Comparison of ENCODE assay signal across 29 cellular contexts in genomic region chr3:190786898-190787297, GRCh38.
"Had no signal": no experiment of that assay in that cellular context is flagged by ENCODE, and none has a peak within 500 bp of the region (broad histone marks: within the 10 kb centered on the region; RNA-seq: fewer than 3 reads in every experiment).

No MANE protein-coding gene starts in this region.

- DNase-seq: natural killer cell; occipital lobe; ovary; posterior cingulate gyrus; psoas muscle; right cardiac atrium; right lobe of liver; sigmoid colon; small intestine; stimulated activated CD4-positive, alpha-beta T cell treated with anti-CD3 and anti-CD28 coated beads, Interleukin-15, amount 100 ng/mL, for 24 hours; stimulated activated CD4-positive, alpha-beta T cell treated with anti-CD3 and anti-CD28 coated beads, Interleukin-2, amount 100 ng/mL, for 24 hours; stimulated activated CD4-positive, alpha-beta T cell treated with anti-CD3 and anti-CD28 coated beads, Interleukin-2, amount 100 ng/mL, for 48 hours; stimulated activated CD4-positive, alpha-beta T cell treated with anti-CD3 and anti-CD28 coated beads, Interleukin-4, amount 100 ng/mL, for 24 hours; stimulated activated naive B cell treated with anti-CD40 and anti-IgM and Interleukin-4, amounts not matched to agents 10 μg/mL and 1 μg/mL and 100 μg/mL, for 72 hours; stimulated activated naive CD4-positive, alpha-beta T cell treated with Interleukin-2 at 50 U/mL for 16 hours; stomach; thyroid gland; trophoblast cell; upper lobe of left lung had no signal

- H3K27ac ChIP-seq: neural progenitor cell, ovary, parathyroid adenoma, psoas muscle, right lobe of liver, sigmoid colon, stomach, thoracic aorta, thyroid gland, tibial nerve, upper lobe of left lung, vagina had no signal

- H3K36me3 ChIP-seq: neural progenitor cell, ovary, right lobe of liver, sigmoid colon, stomach, thoracic aorta, thyroid gland, tibial nerve, upper lobe of left lung, vagina had no signal

- H3K9me3 ChIP-seq: ovary, psoas muscle, right lobe of liver, sigmoid colon, stomach, thoracic aorta, thyroid gland, tibial nerve, upper lobe of left lung, vagina had no signal

- H3K4me1 Mint-ChIP-seq: natural killer cell; nephron; neural progenitor cell; stimulated activated effector memory CD8-positive, alpha-beta T cell treated with anti-CD3 and anti-CD28 coated beads, Interleukin-12 subunit alpha, Interleukin-12 subunit beta, amount 100 ng/mL, for 72 hours; stimulated activated naive B cell treated with anti-CD40 and anti-IgM and Interleukin-4, amounts not matched to agents 10 μg/mL and 1 μg/mL and 100 μg/mL, for 72 hours had no signal

- FAIRE-seq: small intestine, urothelium cell line had no signal

- H3K4me1 ChIP-seq: neural progenitor cell, parathyroid adenoma, psoas muscle, right lobe of liver, sigmoid colon, stomach, thyroid gland, tibial nerve, upper lobe of left lung, vagina had no signal

- ATAC-seq: natural killer cell; psoas muscle; right cardiac atrium; right lobe of liver; stimulated activated effector memory CD8-positive, alpha-beta T cell treated with anti-CD3 and anti-CD28 coated beads, Interleukin-12 subunit alpha, Interleukin-12 subunit beta, amount 100 ng/mL, for 72 hours; stimulated activated naive B cell treated with anti-CD40 and anti-IgM and Interleukin-4, amounts not matched to agents 10 μg/mL and 1 μg/mL and 100 μg/mL, for 72 hours had no signal

- H3K4me3 ChIP-seq: neural progenitor cell, ovary, psoas muscle, right lobe of liver, sigmoid colon, stomach, thoracic aorta, thyroid gland, tibial nerve, upper lobe of left lung, vagina had no signal

- H3K27me3 ChIP-seq: neural progenitor cell, ovary, right lobe of liver, sigmoid colon, stomach, thyroid gland, tibial nerve, upper lobe of left lung, vagina had no signal

- H3K36me3 Mint-ChIP-seq: natural killer cell; neural progenitor cell; stimulated activated effector memory CD8-positive, alpha-beta T cell treated with anti-CD3 and anti-CD28 coated beads, Interleukin-12 subunit alpha, Interleukin-12 subunit beta, amount 100 ng/mL, for 72 hours; stimulated activated naive B cell treated with anti-CD40 and anti-IgM and Interleukin-4, amounts not matched to agents 10 μg/mL and 1 μg/mL and 100 μg/mL, for 72 hours had no signal

- H3K9me3 Mint-ChIP-seq: nephron; neural progenitor cell; stimulated activated effector memory CD8-positive, alpha-beta T cell treated with anti-CD3 and anti-CD28 coated beads, Interleukin-12 subunit alpha, Interleukin-12 subunit beta, amount 100 ng/mL, for 72 hours; stimulated activated naive B cell treated with anti-CD40 and anti-IgM and Interleukin-4, amounts not matched to agents 10 μg/mL and 1 μg/mL and 100 μg/mL, for 72 hours; stimulated activated naive CD8-positive, alpha-beta T cell treated with anti-CD3 and anti-CD28 coated beads, Interleukin-15, Interleukin-2, amounts not matched to agents 100 ng/mL and 50 ng/mL, for 24 hours had no signal

- H3K27me3 Mint-ChIP-seq: progenitor cell of endocrine pancreas; stimulated activated naive B cell treated with anti-CD40 and anti-IgM and Interleukin-4, amounts not matched to agents 10 μg/mL and 1 μg/mL and 100 μg/mL, for 72 hours; stimulated activated naive CD8-positive, alpha-beta T cell treated with anti-CD3 and anti-CD28 coated beads, Interleukin-15, Interleukin-2, amounts not matched to agents 100 ng/mL and 50 ng/mL, for 24 hours had no signal

- H3K4me3 Mint-ChIP-seq: natural killer cell; nephron; neural progenitor cell; stimulated activated effector memory CD8-positive, alpha-beta T cell treated with anti-CD3 and anti-CD28 coated beads, Interleukin-12 subunit alpha, Interleukin-12 subunit beta, amount 100 ng/mL, for 72 hours; stimulated activated naive B cell treated with anti-CD40 and anti-IgM and Interleukin-4, amounts not matched to agents 10 μg/mL and 1 μg/mL and 100 μg/mL, for 72 hours; stimulated activated naive CD8-positive, alpha-beta T cell treated with anti-CD3 and anti-CD28 coated beads, Interleukin-15, Interleukin-2, amounts not matched to agents 100 ng/mL and 50 ng/mL, for 24 hours had no signal

- H3K27ac Mint-ChIP-seq: natural killer cell; nephron; neural progenitor cell; progenitor cell of endocrine pancreas; stimulated activated effector memory CD8-positive, alpha-beta T cell treated with anti-CD3 and anti-CD28 coated beads, Interleukin-12 subunit alpha, Interleukin-12 subunit beta, amount 100 ng/mL, for 72 hours; stimulated activated naive B cell treated with anti-CD40 and anti-IgM and Interleukin-4, amounts not matched to agents 10 μg/mL and 1 μg/mL and 100 μg/mL, for 72 hours; stimulated activated naive CD8-positive, alpha-beta T cell treated with anti-CD3 and anti-CD28 coated beads, Interleukin-15, Interleukin-2, amounts not matched to agents 100 ng/mL and 50 ng/mL, for 24 hours had no signal
